8 cellular contexts compared by ENCODE assay signal in the genomic region with DNA sequence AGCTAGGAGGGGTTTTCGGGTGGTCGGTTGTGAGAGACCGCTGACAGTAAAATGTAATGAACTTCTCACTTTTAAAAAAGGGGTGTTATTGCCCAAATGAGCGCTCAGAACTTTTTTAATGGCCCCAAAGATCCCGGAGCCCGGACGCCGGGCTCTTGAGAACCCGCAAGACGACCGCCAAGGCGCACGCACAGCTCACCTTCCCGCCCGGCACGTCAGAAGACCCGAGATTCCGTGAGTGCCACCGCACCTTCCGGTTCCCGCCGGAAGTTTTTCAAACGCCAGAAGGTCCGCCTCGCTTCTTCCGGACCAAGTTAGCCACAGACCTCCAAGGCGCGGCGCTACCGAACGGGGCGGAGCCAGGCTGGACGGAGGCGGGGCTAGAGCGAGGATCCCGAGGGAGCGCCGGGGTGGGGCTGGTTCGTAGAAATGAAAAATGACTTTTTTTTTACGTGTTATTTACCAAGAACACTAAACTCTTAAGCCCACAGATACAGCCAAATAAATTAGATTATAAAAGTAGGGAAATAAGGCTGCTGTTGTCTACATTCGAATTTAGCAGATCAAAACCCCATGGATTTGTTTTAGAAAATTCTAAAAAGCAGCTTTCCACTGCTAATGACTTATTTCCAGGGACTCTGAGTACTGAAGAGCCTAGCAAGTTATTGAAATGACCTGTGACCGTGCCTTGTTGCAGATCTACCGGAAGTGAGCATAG. TPM values are rescaled to one million over a fixed set of nuclear protein-coding genes. Genes with fewer than 3 reads are reported as not detected.
DNase-seq lines count a peak whose midpoint lies in the region; ATAC-seq and TF ChIP-seq lines count a peak whose summit lies in the region.

A gene with protein sequence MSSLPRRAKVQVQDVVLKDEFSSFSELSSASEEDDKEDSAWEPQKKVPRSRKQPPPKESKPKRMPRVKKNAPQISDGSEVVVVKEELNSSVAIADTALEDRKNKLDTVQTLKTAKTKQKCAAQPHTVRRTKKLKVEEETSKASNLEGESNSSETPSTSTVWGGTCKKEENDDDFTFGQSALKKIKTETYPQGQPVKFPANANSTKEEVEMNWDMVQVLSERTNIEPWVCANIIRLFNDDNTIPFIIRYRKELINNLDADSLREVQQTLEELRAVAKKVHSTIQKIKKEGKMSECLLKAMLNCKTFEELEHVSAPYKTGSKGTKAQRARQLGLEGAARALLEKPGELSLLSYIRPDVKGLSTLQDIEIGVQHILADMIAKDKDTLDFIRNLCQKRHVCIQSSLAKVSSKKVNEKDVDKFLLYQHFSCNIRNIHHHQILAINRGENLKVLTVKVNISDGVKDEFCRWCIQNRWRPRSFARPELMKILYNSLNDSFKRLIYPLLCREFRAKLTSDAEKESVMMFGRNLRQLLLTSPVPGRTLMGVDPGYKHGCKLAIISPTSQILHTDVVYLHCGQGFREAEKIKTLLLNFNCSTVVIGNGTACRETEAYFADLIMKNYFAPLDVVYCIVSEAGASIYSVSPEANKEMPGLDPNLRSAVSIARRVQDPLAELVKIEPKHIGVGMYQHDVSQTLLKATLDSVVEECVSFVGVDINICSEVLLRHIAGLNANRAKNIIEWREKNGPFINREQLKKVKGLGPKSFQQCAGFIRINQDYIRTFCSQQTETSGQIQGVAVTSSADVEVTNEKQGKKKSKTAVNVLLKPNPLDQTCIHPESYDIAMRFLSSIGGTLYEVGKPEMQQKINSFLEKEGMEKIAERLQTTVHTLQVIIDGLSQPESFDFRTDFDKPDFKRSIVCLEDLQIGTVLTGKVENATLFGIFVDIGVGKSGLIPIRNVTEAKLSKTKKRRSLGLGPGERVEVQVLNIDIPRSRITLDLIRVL (minus strand): TSS at position 248 of the 718 bp plus-strand sequence. CDS start 5,826 bp downstream, outside the sequence.

- H3K4me1 ChIP-seq in ascending aorta, result peaks cover 0 to 3% of the 10 kb centered on the region in 2 donors
- peaks cover 0 to 23% of the 10 kb centered on the region in 2 donors for H3K4me1 ChIP-seq in right atrium auricular region
- H3K4me1 ChIP-seq in uterus, result peaks cover 0 to 6% of the 10 kb centered on the region in 2 donors

- H3K9me3 ChIP-seq in ascending aorta (no peaks in the 10 kb centered on the region), right atrium auricular region (no peaks in the 10 kb centered on the region), uterus (no peaks in the 10 kb centered on the region)

- H3K4me3 ChIP-seq in ascending aorta, result peak within 1 kb of the TSS; percentile 71 to 73
- H3K4me3 ChIP-seq in right atrium auricular region, result peak within 1 kb of the TSS; percentile 66 to 68
- H3K4me3 ChIP-seq in uterus, result peak within 1 kb of the TSS; percentile 54 to 59

- H3K27ac ChIP-seq in ascending aorta (peak within 1 kb of the TSS; percentile 74 to 88), right atrium auricular region (peak within 1 kb of the TSS; percentile 86 to 91), uterus (peak within 1 kb of the TSS; percentile 84 to 90)

- intact Hi-C loops in T-helper 2 cell treated with Interferon-gamma antibody and Interleukin-4, amounts not matched to agents 100 ng/mL and 5 ng/mL, for 36 hours (cut with micrococcal nuclease), result loop anchor here (1.0 to 5.0 kb wide), 4 partner anchors 26 to 1444 kb away; a partner anchor contains a TSS
- intact Hi-C loops in ascending aorta (cut with DNase I), result loop anchor here (2.0 kb wide), 1 partner anchor 40 kb away; a partner anchor contains a TSS
- intact Hi-C loops in uterus (cut with DNase I; ENCODE audit: low total_unique reads), result no loop called here

- H3K36me3 ChIP-seq in ascending aorta, result no peaks in the 10 kb centered on the region
- no peaks in the 10 kb centered on the region for H3K36me3 ChIP-seq in right atrium auricular region
- no peaks in the 10 kb centered on the region for H3K36me3 ChIP-seq in uterus

- ATAC-seq in GM18499 (IDR thresholded peaks at IDR 0.05; ENCODE audit: insufficient read depth, unreplicated experiment), result peak; percentile 73
- peak; percentile 89 for ATAC-seq in HG02943 (IDR thresholded peaks at IDR 0.05; ENCODE audit: low read depth, unreplicated experiment)

- TF ChIP-seq CTCF in ascending aorta (IDR thresholded peaks at IDR 0.05), result no peak
- no peak for TF ChIP-seq CTCF in right atrium auricular region (IDR thresholded peaks at IDR 0.05)
- TF ChIP-seq CTCF in uterus (IDR thresholded peaks at IDR 0.05), result peak in 2 of 4 experiments; percentile 4 to 22

- DNase-seq in NCI-H187 treated with DMSO at 0.1 percent for 48 hours (lab: John Stamatoyannopoulos, UW) (peak; percentile 72), ascending aorta (ENCODE audit: low spot score in 2 of 2) (peak; percentile 80 to 96), right atrium auricular region (ENCODE audit: low spot score) (peak; percentile 94), pulmonary artery endothelial cell (ENCODE audit: low read depth, low spot score) (peak; percentile 79), uterus (peak; percentile 93 to 96)

- peak; percentile 55 to 68 for TF ChIP-seq POLR2A in uterus (IDR thresholded peaks at IDR 0.05)

- H3K27me3 ChIP-seq in ascending aorta (no peaks in the 10 kb centered on the region), right atrium auricular region (no peaks in the 10 kb centered on the region), uterus (no peaks in the 10 kb centered on the region)

RNA-seq across cellular contexts. Expression of the gene that starts here (rescaled TPM):
- total RNA-seq in T-helper 2 cell treated with Interferon-gamma antibody and Interleukin-4, amounts not matched to agents 100 ng/mL and 5 ng/mL, for 36 hours, result 23.9 and 24.4 TPM in 2 replicates
- total RNA-seq in ascending aorta (7.6 TPM), right atrium auricular region (1 to 10 TPM; 5.3 to 9.6 TPM), pulmonary artery endothelial cell (16.3 TPM in 2 replicates), uterus (10 to 100 TPM; 13.1 to 65.8 (median 34.0) TPM)

Comparison
In these comparisons a context has a peak if more than half of its experiments do, and no peak if none do; other contexts are left out.
1. Peak in every context shown above with its lines: DNase-seq, ATAC-seq, H3K4me3 ChIP-seq and H3K27ac ChIP-seq.